ENCODE assay signal across 8 cellular contexts in the genomic region with DNA sequence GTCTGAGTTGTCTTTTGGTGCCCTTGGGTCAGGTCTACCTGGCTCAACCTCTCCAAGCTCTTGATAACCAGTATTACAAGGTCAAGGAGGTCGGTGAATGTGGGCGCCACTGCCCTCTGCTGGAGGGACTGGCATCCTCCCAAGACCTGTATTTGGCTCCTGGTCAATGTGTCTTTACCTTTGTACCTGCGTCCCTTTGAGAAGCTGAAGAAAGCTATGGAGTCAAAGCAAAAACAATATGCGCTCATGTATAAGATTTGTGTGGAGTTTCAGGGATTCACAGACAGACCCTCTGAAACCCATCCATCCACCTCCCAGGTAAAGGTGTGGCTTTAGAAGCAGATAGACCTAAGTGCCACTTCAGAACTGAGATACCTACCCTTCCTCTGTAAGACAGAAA.
DNase-seq lines count a peak whose midpoint lies in the region; ATAC-seq and TF ChIP-seq lines count a peak whose summit lies in the region.

No MANE protein-coding gene starts in this region.

- DNase-seq in NCI-H1105 treated with DMSO at 0.1 percent for 48 hours (lab: John Stamatoyannopoulos, UW) (peak; percentile 55), thyroid gland (peak; percentile 77 to 83)
- peak; percentile 77 to 81 for DNase-seq in activated CD4-positive, alpha-beta T cell treated with anti-CD3 and anti-CD28 coated beads, Interleukin-2, amount 50 U/mL, for 4 hours
- peak; percentile 67 to 75 (median 73) for DNase-seq in effector memory CD8-positive, alpha-beta T cell

- no peaks in the 10 kb centered on the region for H3K27me3 ChIP-seq in thyroid gland

- no peaks in the 10 kb centered on the region for H3K9me3 Mint-ChIP-seq in effector memory CD8-positive, alpha-beta T cell
- H3K9me3 Mint-ChIP-seq in nephron = no peaks in the 10 kb centered on the region

- no peak overlapping the region for H3K4me3 ChIP-seq in thyroid gland (replicated peaks in 1 of 3)

- no peaks in the 10 kb centered on the region for H3K36me3 ChIP-seq in thyroid gland

- WGBS in thyroid gland, 2 donors = 19 to 34% methylated on average over 4 of the region's 4 CpGs

- peak; percentile 95 for ATAC-seq in effector memory CD8-positive, alpha-beta T cell (replicated peaks)
- ATAC-seq in GM18868 (IDR thresholded peaks at IDR 0.05; ENCODE audit: unreplicated experiment) = no peak
- ATAC-seq in GM21737 (IDR thresholded peaks at IDR 0.05; ENCODE audit: unreplicated experiment) = no peak

- H3K4me1 ChIP-seq in thyroid gland = peaks cover 0 to 7% of the 10 kb centered on the region in 2 donors

- H3K27ac ChIP-seq in thyroid gland = no peak overlapping the region

- TF ChIP-seq POLR2A in thyroid gland (IDR thresholded peaks at IDR 0.05) = no peak

- intact Hi-C loops in thyroid gland (cut with DNase I) = loop anchor here (10.0 kb wide), 2 partner anchors 98 to 238 kb away; partner anchors contain the start of gene CAPZB

- peak; percentile 87 for TF ChIP-seq CTCF in GM12874 (IDR thresholded peaks at IDR 0.05; ENCODE audit: insufficient read depth, low read depth, low read length)
- peak; percentile 22 to 35 (median 29) for TF ChIP-seq CTCF in nephron (IDR thresholded peaks at IDR 0.05; ENCODE audit: unreplicated experiment in 3 of 3)
- TF ChIP-seq CTCF in thyroid gland (IDR thresholded peaks at IDR 0.05) = peak in 5 of 6 experiments; percentile 48 to 77 (median 73)

- no peak overlapping the region for H3K27ac Mint-ChIP-seq in effector memory CD8-positive, alpha-beta T cell
- H3K27ac Mint-ChIP-seq in nephron = no peak overlapping the region

- H3K27me3 Mint-ChIP-seq in effector memory CD8-positive, alpha-beta T cell = no peaks in the 10 kb centered on the region
- H3K27me3 Mint-ChIP-seq in nephron (ENCODE audit: low read depth) = peaks cover 15% of the 10 kb centered on the region

- H3K4me3 Mint-ChIP-seq in effector memory CD8-positive, alpha-beta T cell = no peak overlapping the region
- H3K4me3 Mint-ChIP-seq in nephron = no peak overlapping the region

- H3K4me1 Mint-ChIP-seq in effector memory CD8-positive, alpha-beta T cell (ENCODE audit: low read depth in 2 of 2) = peaks cover 8 to 12% of the 10 kb centered on the region in 2 donors
- H3K4me1 Mint-ChIP-seq in nephron = peaks cover 11% of the 10 kb centered on the region

- no peaks in the 10 kb centered on the region for H3K9me3 ChIP-seq in thyroid gland

- no peaks in the 10 kb centered on the region for H3K36me3 Mint-ChIP-seq in effector memory CD8-positive, alpha-beta T cell (ENCODE audit: insufficient read depth)
- no peaks in the 10 kb centered on the region for H3K36me3 Mint-ChIP-seq in nephron (ENCODE audit: low read depth)

Comparison
In these comparisons a context has a peak if more than half of its experiments do, and no peak if none do; other contexts are left out.
1. CTCF ChIP-seq: peak in every context shown above with its lines; median percentile 87 in GM12874; 73 in thyroid gland; 29 in nephron.